1 cellular context compared by ENCODE assay signal in genomic region chrX:49912086-49912485, GRCh38.
TF ChIP-seq lines count a peak whose summit lies in the region.

No MANE protein-coding gene starts in this region.

TF ChIP-seq in HepG2, 621 proteins besides CTCF, POLR2A, EP300 and RAD21 (continued from another document):
- TF ChIP-seq ZBTB49 (CRISPR knock-in tag; IDR thresholded peaks at IDR 0.05; ENCODE audit: borderline replicate concordance) (no peak), ZBTB42 (CRISPR knock-in tag; IDR thresholded peaks at IDR 0.05) (no peak)
